Comparison of ENCODE assay signal across 10 cellular contexts in genomic region chr5:113058269-113058668, GRCh38.
"Had no signal": no experiment of that assay in that cellular context is flagged by ENCODE, and none has a peak within 500 bp of the region (broad histone marks: within the 10 kb centered on the region; RNA-seq: fewer than 3 reads in every experiment).

No MANE protein-coding gene starts in this region.

- ATAC-seq: activated CD8-positive, alpha-beta T cell treated with anti-CD3 and anti-CD28 coated beads, Interleukin-2, amount 10 ng/mL, durations not matched to agents 7 days and 5 days; left colon had no signal

- H3K4me3 ChIP-seq: ascending aorta, cardiac muscle cell, ovary had no signal

- H3K9me3 ChIP-seq: ascending aorta, ovary had no signal

- H3K4me1 ChIP-seq: ascending aorta had no signal

- H3K27ac ChIP-seq: ascending aorta, cardiac muscle cell, ovary had no signal

- DNase-seq: activated CD8-positive, alpha-beta memory T cell treated with anti-CD3 and anti-CD28 coated beads, Interleukin-2, amount 50 U/mL, for 48 hours; activated CD8-positive, alpha-beta T cell treated with anti-CD3 and anti-CD28 coated beads, Interleukin-2, amount 10 ng/mL, durations not matched to agents 7 days and 5 days; activated naive CD4-positive, alpha-beta T cell; hippocampal formation; left colon; stimulated activated CD4-positive, alpha-beta T cell treated with anti-CD3 and anti-CD28 coated beads, Interleukin-15, amount 100 ng/mL, for 24 hours; stimulated activated CD4-positive, alpha-beta T cell treated with anti-CD3 and anti-CD28 coated beads, Interleukin-4, amount 100 ng/mL, for 24 hours had no signal

- H3K36me3 ChIP-seq: ovary had no signal
